8 cellular contexts compared by ENCODE assay signal in the genomic region with DNA sequence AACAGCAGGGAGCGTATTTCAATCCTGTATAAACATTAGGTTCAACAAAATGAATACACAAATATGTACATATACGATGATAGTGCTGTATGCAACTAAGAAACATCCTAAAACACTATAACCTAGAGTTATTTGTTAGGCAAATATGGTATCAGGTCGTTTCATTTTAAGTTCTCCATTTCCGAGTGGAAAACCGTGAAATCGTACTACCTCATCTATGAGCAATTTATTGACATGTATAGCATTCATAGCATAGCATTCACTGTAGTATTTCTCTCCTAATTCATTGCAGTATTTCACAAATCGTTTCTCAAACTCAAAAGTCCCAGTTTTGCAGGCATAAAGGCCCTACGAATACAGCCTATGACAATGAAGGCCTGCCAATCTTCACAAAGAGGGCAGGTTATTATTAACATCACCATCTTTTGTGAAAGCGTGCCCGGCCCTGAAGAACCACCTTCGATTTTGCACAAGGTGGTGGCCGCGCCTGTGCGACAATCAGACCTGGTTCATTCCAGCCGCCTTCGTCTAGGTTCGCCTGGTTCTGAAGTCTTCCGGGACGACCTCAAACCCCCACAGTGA. TPM values are rescaled to one million over a fixed set of nuclear protein-coding genes. Genes with fewer than 3 reads are reported as not detected.
DNase-seq lines count a peak whose midpoint lies in the region; ATAC-seq and TF ChIP-seq lines count a peak whose summit lies in the region.

No MANE protein-coding gene starts in this region.

- H3K4me3 ChIP-seq in PC-9 = peak overlapping the region; percentile 88

- H2AFZ ChIP-seq in PC-9 = peak overlapping the region; percentile 96

- H3K27ac Mint-ChIP-seq in effector memory CD8-positive, alpha-beta T cell = peak overlapping the region; percentile 96 to 97
- H3K27ac Mint-ChIP-seq in natural killer cell treated with Interleukin-12 subunit alpha and Interleukin-12 subunit beta and Interleukin-15 and Interleukin-18, amount 100 ng/mL, for 72 hours = peak overlapping the region; percentile 93 to 99

- peaks cover 24% of the 10 kb centered on the region for H3K4me1 ChIP-seq in PC-9 (replicated peaks; ENCODE audit: insufficient read depth)

- H3K4me2 ChIP-seq in PC-9 = peak overlapping the region; percentile 88

- CTCF ChIA-PET in PC-9 (lab: Charles Lee) = interaction anchor here (1.5 kb wide), 1 partner anchor 28 kb away, joined by 7 read pairs; no protein-coding TSS in a partner anchor

- H3K27ac ChIP-seq in PC-9 = peak overlapping the region; percentile 80

- POLR2A ChIA-PET in PC-9 (lab: Charles Lee; ENCODE audit: unreplicated experiment) = no interaction called here

- no peaks in the 10 kb centered on the region for H3K9me3 Mint-ChIP-seq in effector memory CD8-positive, alpha-beta T cell
- H3K9me3 Mint-ChIP-seq in natural killer cell treated with Interleukin-12 subunit alpha and Interleukin-12 subunit beta and Interleukin-15 and Interleukin-18, amount 100 ng/mL, for 72 hours = no peaks in the 10 kb centered on the region

- peak; percentile 7 to 19 for ATAC-seq in activated CD4-positive, CD25-positive, alpha-beta regulatory T cell treated with anti-CD3 and anti-CD28 coated beads, Interleukin-2, amount 50 U/mL, for 24 hours
- ATAC-seq in HG02763 (IDR thresholded peaks at IDR 0.05; ENCODE audit: unreplicated experiment) = peak; percentile 2
- peak; percentile 17 for ATAC-seq in effector memory CD8-positive, alpha-beta T cell (replicated peaks)
- ATAC-seq in natural killer cell treated with Interleukin-12 subunit alpha and Interleukin-12 subunit beta and Interleukin-15 and Interleukin-18, amount 100 ng/mL, for 72 hours = peak; percentile 48 to 49

- H3K4me3 Mint-ChIP-seq in effector memory CD8-positive, alpha-beta T cell = peak overlapping the region; percentile 89 to 90
- H3K4me3 Mint-ChIP-seq in natural killer cell treated with Interleukin-12 subunit alpha and Interleukin-12 subunit beta and Interleukin-15 and Interleukin-18, amount 100 ng/mL, for 72 hours = peak overlapping the region; percentile 96

- H3K36me3 Mint-ChIP-seq in effector memory CD8-positive, alpha-beta T cell (ENCODE audit: insufficient read depth) = peaks cover 30% of the 10 kb centered on the region
- H3K36me3 Mint-ChIP-seq in natural killer cell treated with Interleukin-12 subunit alpha and Interleukin-12 subunit beta and Interleukin-15 and Interleukin-18, amount 100 ng/mL, for 72 hours = no peaks in the 10 kb centered on the region

- no peak for TF ChIP-seq CTCF in PC-9 (conservative IDR thresholded peaks at IDR 0.05)

- H3K27me3 ChIP-seq in PC-9 (ENCODE audit: insufficient read depth, low read depth) = no peaks in the 10 kb centered on the region

- no peaks in the 10 kb centered on the region for H3K27me3 Mint-ChIP-seq in effector memory CD8-positive, alpha-beta T cell
- peaks cover 0 to 2% of the 10 kb centered on the region in 2 donors for H3K27me3 Mint-ChIP-seq in natural killer cell treated with Interleukin-12 subunit alpha and Interleukin-12 subunit beta and Interleukin-15 and Interleukin-18, amount 100 ng/mL, for 72 hours

- BruUV-seq in PC-9 (replicated peaks; lab: Mats Ljungman, UMichigan) = TSS peak; percentile 71

- no peaks in the 10 kb centered on the region for H3K9me3 ChIP-seq in PC-9 (ENCODE audit: insufficient read depth, low read depth)

- peaks cover 8% of the 10 kb centered on the region for H3K36me3 ChIP-seq in PC-9 (ENCODE audit: low read depth)

- H4K20me1 ChIP-seq in PC-9 (ENCODE audit: insufficient read depth) = peaks cover 7% of the 10 kb centered on the region

- no peaks in the 10 kb centered on the region for H3K9me2 ChIP-seq in PC-9 (ENCODE audit: insufficient read depth)

- H3K4me1 Mint-ChIP-seq in effector memory CD8-positive, alpha-beta T cell (ENCODE audit: low read depth in 2 of 2) = peaks cover 24 to 39% of the 10 kb centered on the region in 2 donors
- H3K4me1 Mint-ChIP-seq in natural killer cell treated with Interleukin-12 subunit alpha and Interleukin-12 subunit beta and Interleukin-15 and Interleukin-18, amount 100 ng/mL, for 72 hours (ENCODE audit: low read depth in 2 of 2) = peaks cover 26 to 39% of the 10 kb centered on the region in 2 donors

- DNase-seq in activated CD4-positive, CD25-positive, alpha-beta regulatory T cell treated with anti-CD3 and anti-CD28 coated beads, Interleukin-2, amount 50 U/mL, for 72 hours = no peak
- no peak for DNase-seq in PC-9
- DNase-seq in effector memory CD8-positive, alpha-beta T cell = no peak
- no peak for DNase-seq in natural killer cell treated with Interleukin-12 subunit alpha and Interleukin-12 subunit beta and Interleukin-15 and Interleukin-18, amount 100 ng/mL, for 72 hours (ENCODE audit: low spot score)
- no peak for DNase-seq in OCI-M2 (lab: John Stamatoyannopoulos, UW; ENCODE audit: unreplicated experiment)
- no peak for DNase-seq in HT-29 (ENCODE audit: low spot score)

- intact Hi-C loops in PC-9 (cut with micrococcal nuclease; ENCODE audit: unreplicated experiment) = loop anchor here (5.0 kb wide), 1 partner anchor 45 kb away; a partner anchor contains a TSS

- H3F3A ChIP-seq in PC-9 (ENCODE audit: insufficient read depth, low read depth) = peaks cover 9% of the 10 kb centered on the region

- peaks cover 50% of the 10 kb centered on the region for H3K79me2 ChIP-seq in PC-9 (ENCODE audit: low read depth)

RNA-seq across cellular contexts. Expression of a gene that starts 0.6 kb away (rescaled TPM):
- total RNA-seq in PC-9 (2021) = 21.8 and 26.3 TPM in 2 replicates
- 10 to 100 TPM; 48.3 to 65.2 TPM for total RNA-seq in natural killer cell treated with Interleukin-12 subunit alpha and Interleukin-12 subunit beta and Interleukin-15 and Interleukin-18, amount 100 ng/mL, for 72 hours
- 12.7 and 18.0 TPM in 2 replicates for total RNA-seq in HT-29 (2014; rRNA removed; shearing (Covaris generic))

RNA-seq across cellular contexts. Expression of a gene that starts 46.0 kb away (rescaled TPM):
- total RNA-seq in PC-9 (2021) = 0.30 and 0.57 TPM in 2 replicates
- total RNA-seq in natural killer cell treated with Interleukin-12 subunit alpha and Interleukin-12 subunit beta and Interleukin-15 and Interleukin-18, amount 100 ng/mL, for 72 hours = under 1 TPM; 0.17 to 0.52 TPM
- total RNA-seq in HT-29 (2014; rRNA removed; shearing (Covaris generic)) = 0.28 and 0.42 TPM in 2 replicates

RNA-seq across cellular contexts. Expression of a gene that starts 46.0 kb away (rescaled TPM):
- 40.7 and 44.9 TPM in 2 replicates for total RNA-seq in PC-9 (2021)
- total RNA-seq in natural killer cell treated with Interleukin-12 subunit alpha and Interleukin-12 subunit beta and Interleukin-15 and Interleukin-18, amount 100 ng/mL, for 72 hours = 10 to 100 TPM; 49.8 to 75.3 TPM
- 38.0 and 49.9 TPM in 2 replicates for total RNA-seq in HT-29 (2014; rRNA removed; shearing (Covaris generic))
